In genomic region chr6:65780691-65781090, GRCh38 we compare ENCODE assay signal across 35 cellular contexts.
"Had no signal": no experiment of that assay in that cellular context is flagged by ENCODE, and none has a peak within 500 bp of the region (broad histone marks: within the 10 kb centered on the region; RNA-seq: fewer than 3 reads in every experiment).

No MANE protein-coding gene starts in this region.

- DNase-seq: Karpas-422, Kasumi-1, MG63, MM.1S, MV-4-11, NCI-H1048, NCI-H1092, NCI-H1092 treated with DMSO at 0.1 percent for 48 hours, NCI-H1105, NCI-H1105 treated with DMSO at 0.1 percent for 48 hours, NCI-H1417, NCI-H1417 treated with DMSO at 0.1 percent for 48 hours, NCI-H1436, NCI-H1436 treated with DMSO at 0.1 percent for 48 hours, NCI-H146, NCI-H1694, NCI-H1694 treated with DMSO at 0.1 percent for 48 hours, NCI-H187, NCI-H187 treated with DMSO at 0.1 percent for 48 hours, NCI-H1930, NCI-H2029 treated with DMSO at 0.1 percent for 48 hours, NCI-H2081, NCI-H2081 treated with DMSO at 0.1 percent for 48 hours, NCI-H2107, NCI-H2171, NCI-H2171 treated with DMSO at 0.1 percent for 48 hours, NCI-H2227 treated with DMSO at 0.1 percent for 48 hours, NCI-H226, NCI-H345, NCI-H446, NCI-H446 treated with DMSO at 0.1 percent for 48 hours, NCI-H510A, NCI-H510A treated with DMSO at 0.1 percent for 48 hours, NCI-H524, NCI-H524 treated with DMSO at 0.1 percent for 48 hours had no signal

- H3K4me3 ChIP-seq: MG63 had no signal

- H3K27me3 ChIP-seq: MG63 had no signal

- H3K36me3 ChIP-seq: MG63 had no signal

- H3K9me3 ChIP-seq: MG63 had no signal
